In genomic region chr1:16257556-16257955, GRCh38 we compare ENCODE assay signal across 3 cellular contexts.
TF ChIP-seq lines count a peak whose summit lies in the region.
"Not testable (repeated sequence)": the region's sequence is repeated elsewhere in the genome, so short reads cannot be mapped to it uniquely, and the experiment has no call there.

No MANE protein-coding gene starts in this region.

TF ChIP-seq in HEK293, 187 proteins besides CTCF, POLR2A, EP300 and RAD21:
- 0 out of 2 replicates have a peak, but pooled peaks have one; percentile 10 for TF ChIP-seq OSR2 (tag by site-specific recombination; IDR thresholded peaks at IDR 0.05)
- 0 out of 2 replicates have a peak, but pooled peaks have one; percentile 40 for TF ChIP-seq ZNF664 (tag by site-specific recombination; IDR thresholded peaks at IDR 0.05)
- TF ChIP-seq SCRT2 (tag by site-specific recombination; IDR thresholded peaks at IDR 0.05): peak; percentile 32; the same call in 1 of the 2 replicates

TF ChIP-seq in K562, 482 proteins besides CTCF, POLR2A, EP300 and RAD21:
- TF ChIP-seq DMBX1 (CRISPR knock-in tag; IDR thresholded peaks at IDR 0.05; ENCODE audit: borderline replicate concordance): peak; percentile 48; the same call in 1 of the 2 replicates
- not testable (repeated sequence) for TF ChIP-seq NR2C1 (IDR thresholded peaks at IDR 0.05); ATF3 (CRISPR knock-in tag; conservative IDR thresholded peaks at IDR 0.05)
- 0 out of 2 replicates have a peak, but pooled peaks have one; percentile 38 for TF ChIP-seq NR2C1 (tag; IDR thresholded peaks at IDR 0.05)
- TF ChIP-seq IRF9 (tag; IDR thresholded peaks at IDR 0.05): peak; percentile 61; the same call in 1 of the 2 replicates
- peak; percentile 55; the same call in 1 of the 2 replicates for TF ChIP-seq SMARCA4 (IDR thresholded peaks at IDR 0.05)
- TF ChIP-seq CXXC5 (CRISPR knock-in tag; IDR thresholded peaks at IDR 0.05): peak; percentile 31; the same call in 1 of the 2 replicates
- peak; percentile 84 for TF ChIP-seq CEBPB (tag; IDR thresholded peaks at IDR 0.05)
- peak; percentile 26; the same call in 1 of the 2 replicates for TF ChIP-seq TAL1 (IDR thresholded peaks at IDR 0.05)
- TF ChIP-seq CEBPG (CRISPR knock-in tag; IDR thresholded peaks at IDR 0.05): peak; percentile 85
- peak; percentile 87 for TF ChIP-seq CEBPG (tag; conservative IDR thresholded peaks at IDR 0.05 in 1 of 2, IDR thresholded peaks at IDR 0.05 in 1 of 2)
- peak; percentile 56 for TF ChIP-seq ARID1B (IDR thresholded peaks at IDR 0.05)
- peak; percentile 78 for TF ChIP-seq ATF7 (IDR thresholded peaks at IDR 0.05)
- 0 out of 2 replicates have a peak, but pooled peaks have one; percentile 51 for TF ChIP-seq HDAC2 (IDR thresholded peaks at IDR 0.05)
- peak; percentile 56; the same call in 1 of the 2 replicates for TF ChIP-seq DPF2 (IDR thresholded peaks at IDR 0.05)
- TF ChIP-seq ATF3 (IDR thresholded peaks at IDR 0.05): peak; percentile 96

TF ChIP-seq in H1, 55 proteins besides CTCF, POLR2A, EP300 and RAD21:
- 0 out of 2 replicates have a peak, but pooled peaks have one; percentile 7 for TF ChIP-seq CEBPB (IDR thresholded peaks at IDR 0.05; ENCODE audit: low read depth, low read length)
TF ChIP-seq in H1: peak in this region for 1; not testable (repeated sequence) for 54.
